27 cellular contexts compared by ENCODE assay signal in genomic region chr18:78969574-78970315, GRCh38. TPM values are rescaled to one million over a fixed set of nuclear protein-coding genes. Genes with fewer than 3 reads are reported as not detected.
"Had no signal": no experiment of that assay in that cellular context is flagged by ENCODE, and none has a peak within 500 bp of the region (broad histone marks: within the 10 kb centered on the region; RNA-seq: fewer than 3 reads in every experiment).

No MANE protein-coding gene starts in this region.

- H3K4me2 ChIP-seq: KMS-11 had no signal

- H3K27ac Mint-ChIP-seq: IgD-negative memory B cell had no signal

- DNase-seq: Kasumi-1, MM.1S, NCI-H1092 treated with DMSO at 0.1 percent for 48 hours, NCI-H1436, NCI-H187, NCI-H2029, NCI-H2081 treated with DMSO at 0.1 percent for 48 hours, NCI-H2171, NCI-H226, NCI-H446, NCI-H510A, NCI-H524 treated with DMSO at 0.1 percent for 48 hours, NCI-H69, NCI-H774, PC-3, SHP77, SJCRH30 had no signal

- ATAC-seq: HepG2, K562, Panc1, PC-3, SK-N-SH treated with all-trans-retinoic acid at 6 μM for 48 hours had no signal

- H3K9me3 ChIP-seq: SJCRH30 had no signal

- H3K36me3 Mint-ChIP-seq: IgD-negative memory B cell had no signal

- H3K4me1 ChIP-seq: SJCRH30 had no signal

- H3K4me1 Mint-ChIP-seq: IgD-negative memory B cell had no signal

- H3K9ac ChIP-seq: KMS-11 had no signal

- H3K4me3 Mint-ChIP-seq: IgD-negative memory B cell had no signal

- FAIRE-seq: HepG2, K562 had no signal

- H3K27me3 ChIP-seq: SJCRH30 had no signal

- H3K36me3 ChIP-seq: SJCRH30 had no signal

- H3K4me3 ChIP-seq: K562, SJCRH30 had no signal

- H3K27ac ChIP-seq: KMS-11, RWPE1, SJCRH30 had no signal

RNA-seq across cellular contexts. Expression of gene SALL3, which starts 9.9 kb away (rescaled TPM):
- total RNA-seq: HepG2, HT1080, K562, M059J, OCI-LY7, PC-3, SJCRH30 had no signal
- polyA plus RNA-seq: HepG2, IgD-negative memory B cell, K562 had no signal
